14 cellular contexts compared by ENCODE assay signal in genomic region chr13:110359840-110360301, GRCh38. TPM values are rescaled to one million over a fixed set of nuclear protein-coding genes. Genes with fewer than 3 reads are reported as not detected.
DNase-seq lines count a peak whose midpoint lies in the region; ATAC-seq and TF ChIP-seq lines count a peak whose summit lies in the region.
"Had no signal": no experiment of that assay in that cellular context is flagged by ENCODE, and none has a peak within 500 bp of the region (broad histone marks: within the 10 kb centered on the region; RNA-seq: fewer than 3 reads in every experiment).

No MANE protein-coding gene starts in this region.

- H3K4me1 ChIP-seq in HEK293 (ENCODE audit: control insufficient read depth, insufficient read depth, low read length) (0 out of 2 replicates have a peak, but pooled peaks cover 5% of the 10 kb centered on the region), smooth muscle cell (ENCODE audit: low read depth) (peaks cover 15% of the 10 kb centered on the region)

- H3K36me3 ChIP-seq in HEK293 (ENCODE audit: control insufficient read depth in 2 of 2, insufficient read depth in 1 of 2, low read length in 2 of 2): peaks cover 0 to 14% of the 10 kb centered on the region in 2 experiments; a peak in 1 of 3 replicates
- peaks cover 4% of the 10 kb centered on the region for H3K36me3 ChIP-seq in smooth muscle cell (ENCODE audit: low read depth)

- H3K27me3 Mint-ChIP-seq in MCF 10A (ENCODE audit: insufficient read depth, unreplicated experiment): no peaks in the 10 kb centered on the region
- no peaks in the 10 kb centered on the region for H3K27me3 Mint-ChIP-seq in activated CD4-positive, alpha-beta memory T cell treated with anti-CD3 and anti-CD28 coated beads, Interleukin-2, amount 10 ng/mL, durations not matched to agents 7 days and 5 days

- H3K4me3 ChIP-seq in HEK293 (ENCODE audit: low read depth, low read length) (no peak overlapping the region), cardiac fibroblast (replicated peaks in 1 of 2; ENCODE audit: low read depth in 2 of 2, low read length in 2 of 2) (no peak overlapping the region), smooth muscle cell (no peak overlapping the region)
- H3K4me3 ChIP-seq: K562 had no signal

- H4K20me1 ChIP-seq in smooth muscle cell (ENCODE audit: low read depth): peaks cover 33% of the 10 kb centered on the region

- peaks cover 62% of the 10 kb centered on the region for H3F3A ChIP-seq in smooth muscle cell (ENCODE audit: low read depth)

- WGBS in smooth muscle cell (ENCODE audit: low lambda C conversion rate): 9% methylated on average over 7 of the region's 7 CpGs

- H3K36me3 Mint-ChIP-seq in MCF 10A (ENCODE audit: insufficient read depth, unreplicated experiment): peaks cover 12% of the 10 kb centered on the region
- H3K36me3 Mint-ChIP-seq in activated CD4-positive, alpha-beta memory T cell treated with anti-CD3 and anti-CD28 coated beads, Interleukin-2, amount 10 ng/mL, durations not matched to agents 7 days and 5 days (ENCODE audit: low read depth): no peaks in the 10 kb centered on the region

- no peak overlapping the region for H3K27ac Mint-ChIP-seq in MCF 10A (ENCODE audit: low read depth, unreplicated experiment)
- no peak overlapping the region for H3K27ac Mint-ChIP-seq in activated CD4-positive, alpha-beta memory T cell treated with anti-CD3 and anti-CD28 coated beads, Interleukin-2, amount 10 ng/mL, durations not matched to agents 7 days and 5 days
- H3K27ac Mint-ChIP-seq: activated T-cell treated with anti-CD3 and anti-CD28 coated beads, Interleukin-2, amount 50 U/mL, for 24 hours had no signal

- CTCF ChIA-PET in HEK293 (lab: Yijun Ruan, JAX) (no interaction called here), MCF 10A (lab: Yijun Ruan, JAX) (interaction anchor here (0.6 to 1.3 kb wide), 2 partner anchors 10 to 12 kb away, joined by 3 to 4 read pairs; no protein-coding TSS in a partner anchor)
- CTCF ChIA-PET in activated CD4-positive, alpha-beta memory T cell treated with anti-CD3 and anti-CD28 coated beads, Interleukin-2, amount 10 ng/mL, durations not matched to agents 7 days and 5 days (lab: Charles Lee): no interaction called here

- BruUV-seq in MCF 10A (replicated peaks; lab: Mats Ljungman, UMichigan): no TSS peak

- peak overlapping the region; percentile 88 for H3K9ac ChIP-seq in smooth muscle cell (ENCODE audit: low read depth)

- H2AFZ ChIP-seq in smooth muscle cell (ENCODE audit: low read depth): no peak overlapping the region

- H3K9me3 ChIP-seq in HEK293 (ENCODE audit: control insufficient read depth, insufficient read depth, low read depth, low read length) (no peaks in the 10 kb centered on the region), smooth muscle cell (replicated peaks; ENCODE audit: low read depth) (no peaks in the 10 kb centered on the region)
- H3K9me3 ChIP-seq: Caco-2 had no signal

- peak overlapping the region; percentile 22 for H3K4me2 ChIP-seq in smooth muscle cell

- DNase-seq in cardiac fibroblast (ENCODE audit: low read depth in 2 of 2): peak; percentile 64 to 89
- DNase-seq in islet precursor cell: peak; percentile 52
- DNase-seq in smooth muscle cell (lab: John Stamatoyannopoulos, UW; ENCODE audit: unreplicated experiment): no peak
- DNase-seq in ureter (ENCODE audit: low spot score): no peak
- DNase-seq in MCF 10A (ENCODE audit: unreplicated experiment): no peak
- no peak for DNase-seq in activated CD4-positive, alpha-beta memory T cell treated with anti-CD3 and anti-CD28 coated beads, Interleukin-2, amount 10 ng/mL, durations not matched to agents 7 days and 5 days
- DNase-seq: activated T-cell treated with anti-CD3 and anti-CD28 coated beads, Interleukin-2, amount 50 U/mL, for 24 hours; Caco-2; midbrain; NCI-H1694 treated with DMSO at 0.1 percent for 48 hours; NK-92 treated with Interleukin-12 subunit alpha and Interleukin-12 subunit beta, amount 100 ng/mL, for 24 hours had no signal

- no peaks in the 10 kb centered on the region for H3K27me3 ChIP-seq in smooth muscle cell (ENCODE audit: low read depth)

- TF ChIP-seq CTCF in HEK293 (tag by site-specific recombination; IDR thresholded peaks at IDR 0.05) (no peak), cardiac fibroblast (IDR thresholded peaks at IDR 0.05; ENCODE audit: low read depth, low read length) (no peak), smooth muscle cell (IDR thresholded peaks at IDR 0.05; ENCODE audit: borderline replicate concordance, insufficient read depth, poor library complexity, severe bottlenecking) (no peak), MCF 10A (IDR thresholded peaks at IDR 0.05; ENCODE audit: unreplicated experiment) (no peak)

- peaks cover 88% of the 10 kb centered on the region for H3K79me2 ChIP-seq in smooth muscle cell (ENCODE audit: low read depth)

- no peaks in the 10 kb centered on the region for H3K9me3 Mint-ChIP-seq in MCF 10A (ENCODE audit: unreplicated experiment)
- no peaks in the 10 kb centered on the region for H3K9me3 Mint-ChIP-seq in activated CD4-positive, alpha-beta memory T cell treated with anti-CD3 and anti-CD28 coated beads, Interleukin-2, amount 10 ng/mL, durations not matched to agents 7 days and 5 days
- H3K9me3 Mint-ChIP-seq: activated T-cell treated with anti-CD3 and anti-CD28 coated beads, Interleukin-2, amount 50 U/mL, for 24 hours had no signal

- no peak overlapping the region for H3K4me3 Mint-ChIP-seq in MCF 10A (ENCODE audit: unreplicated experiment)
- no peak overlapping the region for H3K4me3 Mint-ChIP-seq in activated CD4-positive, alpha-beta memory T cell treated with anti-CD3 and anti-CD28 coated beads, Interleukin-2, amount 10 ng/mL, durations not matched to agents 7 days and 5 days
- H3K4me3 Mint-ChIP-seq: activated T-cell treated with anti-CD3 and anti-CD28 coated beads, Interleukin-2, amount 50 U/mL, for 24 hours had no signal

- intact Hi-C loops in MCF 10A (cut with micrococcal nuclease): no loop called here

- POLR2A ChIA-PET in HEK293 (lab: Yijun Ruan, JAX) (no interaction called here), MCF 10A (lab: Yijun Ruan, JAX) (no interaction called here)
- POLR2A ChIA-PET in activated CD4-positive, alpha-beta memory T cell treated with anti-CD3 and anti-CD28 coated beads, Interleukin-2, amount 10 ng/mL, durations not matched to agents 7 days and 5 days (lab: Charles Lee): no interaction called here

- H3K4me1 Mint-ChIP-seq in MCF 10A (ENCODE audit: insufficient read depth, unreplicated experiment): peaks cover 3% of the 10 kb centered on the region
- H3K4me1 Mint-ChIP-seq in activated CD4-positive, alpha-beta memory T cell treated with anti-CD3 and anti-CD28 coated beads, Interleukin-2, amount 10 ng/mL, durations not matched to agents 7 days and 5 days: no peaks in the 10 kb centered on the region

- no peak overlapping the region for H3K27ac ChIP-seq in HEK293 (ENCODE audit: extremely low read depth, low read depth, low read length)
- H3K27ac ChIP-seq in smooth muscle cell (ENCODE audit: low read depth): peak overlapping the region; percentile 97

- ATAC-seq in GM19324 (IDR thresholded peaks at IDR 0.05; ENCODE audit: low FRiP score, unreplicated experiment): no peak
- ATAC-seq: K562 had no signal

TF ChIP-seq in HEK293, 187 proteins besides CTCF, POLR2A, EP300 and RAD21 (continues in another document):
- TF ChIP-seq, protein P1, sequence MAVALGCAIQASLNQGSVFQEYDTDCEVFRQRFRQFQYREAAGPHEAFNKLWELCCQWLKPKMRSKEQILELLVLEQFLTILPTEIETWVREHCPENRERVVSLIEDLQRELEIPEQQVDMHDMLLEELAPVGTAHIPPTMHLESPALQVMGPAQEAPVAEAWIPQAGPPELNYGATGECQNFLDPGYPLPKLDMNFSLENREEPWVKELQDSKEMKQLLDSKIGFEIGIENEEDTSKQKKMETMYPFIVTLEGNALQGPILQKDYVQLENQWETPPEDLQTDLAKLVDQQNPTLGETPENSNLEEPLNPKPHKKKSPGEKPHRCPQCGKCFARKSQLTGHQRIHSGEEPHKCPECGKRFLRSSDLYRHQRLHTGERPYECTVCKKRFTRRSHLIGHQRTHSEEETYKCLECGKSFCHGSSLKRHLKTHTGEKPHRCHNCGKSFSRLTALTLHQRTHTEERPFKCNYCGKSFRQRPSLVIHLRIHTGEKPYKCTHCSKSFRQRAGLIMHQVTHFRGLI (tag by site-specific recombination; IDR thresholded peaks at IDR 0.05): no peak
- TF ChIP-seq, protein P2, sequence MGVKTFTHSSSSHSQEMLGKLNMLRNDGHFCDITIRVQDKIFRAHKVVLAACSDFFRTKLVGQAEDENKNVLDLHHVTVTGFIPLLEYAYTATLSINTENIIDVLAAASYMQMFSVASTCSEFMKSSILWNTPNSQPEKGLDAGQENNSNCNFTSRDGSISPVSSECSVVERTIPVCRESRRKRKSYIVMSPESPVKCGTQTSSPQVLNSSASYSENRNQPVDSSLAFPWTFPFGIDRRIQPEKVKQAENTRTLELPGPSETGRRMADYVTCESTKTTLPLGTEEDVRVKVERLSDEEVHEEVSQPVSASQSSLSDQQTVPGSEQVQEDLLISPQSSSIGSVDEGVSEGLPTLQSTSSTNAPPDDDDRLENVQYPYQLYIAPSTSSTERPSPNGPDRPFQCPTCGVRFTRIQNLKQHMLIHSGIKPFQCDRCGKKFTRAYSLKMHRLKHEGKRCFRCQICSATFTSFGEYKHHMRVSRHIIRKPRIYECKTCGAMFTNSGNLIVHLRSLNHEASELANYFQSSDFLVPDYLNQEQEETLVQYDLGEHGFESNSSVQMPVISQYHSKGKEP (tag by site-specific recombination; IDR thresholded peaks at IDR 0.05): 0 out of 2 replicates have a peak, but pooled peaks have one; percentile 5
- TF ChIP-seq ZNF140 (tag by site-specific recombination; IDR thresholded peaks at IDR 0.05): no peak
- TF ChIP-seq, protein P3, sequence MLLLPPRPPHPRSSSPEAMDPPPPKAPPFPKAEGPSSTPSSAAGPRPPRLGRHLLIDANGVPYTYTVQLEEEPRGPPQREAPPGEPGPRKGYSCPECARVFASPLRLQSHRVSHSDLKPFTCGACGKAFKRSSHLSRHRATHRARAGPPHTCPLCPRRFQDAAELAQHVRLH (tag by site-specific recombination; IDR thresholded peaks at IDR 0.05): peak; percentile 72; the same call in 1 of the 2 replicates

RNA-seq across cellular contexts. Expression of gene COL4A2, which starts 52.8 kb away (rescaled TPM):
- total RNA-seq in smooth muscle cell: 1,456 and 1,535 TPM in 2 replicates
- polyA plus RNA-seq in smooth muscle cell: 2,012 and 2,786 TPM in 2 replicates
- total RNA-seq in ureter: 227 TPM
- 54.6 and 66.0 TPM in 2 replicates for total RNA-seq in MCF 10A (2022)
- total RNA-seq in activated CD4-positive, alpha-beta memory T cell treated with anti-CD3 and anti-CD28 coated beads, Interleukin-2, amount 10 ng/mL, durations not matched to agents 7 days and 5 days: not detected

RNA-seq across cellular contexts. Expression of gene COL4A1, which starts 52.9 kb away (rescaled TPM):
- 4,372 and 5,353 TPM in 2 replicates for total RNA-seq in smooth muscle cell
- 1,844 and 2,409 TPM in 2 replicates for polyA plus RNA-seq in smooth muscle cell
- 144 TPM for total RNA-seq in ureter
- total RNA-seq in MCF 10A (2022): 25.9 and 42.1 TPM in 2 replicates
- total RNA-seq in activated CD4-positive, alpha-beta memory T cell treated with anti-CD3 and anti-CD28 coated beads, Interleukin-2, amount 10 ng/mL, durations not matched to agents 7 days and 5 days: not detected
- polyA plus RNA-seq: K562 had no signal

Comparison
In these comparisons a context has a peak if more than half of its experiments do, and no peak if none do; other contexts are left out.
1. DNase-seq: peak in cardiac fibroblast (2 of 2) and islet precursor cell (single experiment); none in smooth muscle cell (single experiment), ureter (single experiment), MCF 10A (single experiment) and activated CD4-positive, alpha-beta memory T cell treated with anti-CD3 and anti-CD28 coated beads, Interleukin-2, amount 10 ng/mL, durations not matched to agents 7 days and 5 days (single experiment).
2. RNA of gene COL4A2, which starts 52.8 kb away (total RNA-seq): 1,456 to 1,535 TPM in smooth muscle cell, 227 TPM in ureter (single experiment) and 54.6 to 66.0 TPM in MCF 10A; not detected in activated CD4-positive, alpha-beta memory T cell treated with anti-CD3 and anti-CD28 coated beads, Interleukin-2, amount 10 ng/mL, durations not matched to agents 7 days and 5 days; every median in the first group is over 10 times any median in the second.
3. RNA of gene COL4A1, which starts 52.9 kb away (total RNA-seq): 4,372 to 5,353 TPM in smooth muscle cell, 144 TPM in ureter (single experiment) and 25.9 to 42.1 TPM in MCF 10A; not detected in activated CD4-positive, alpha-beta memory T cell treated with anti-CD3 and anti-CD28 coated beads, Interleukin-2, amount 10 ng/mL, durations not matched to agents 7 days and 5 days; every median in the first group is over 10 times any median in the second.